18 cellular contexts compared by ENCODE assay signal in the genomic region with DNA sequence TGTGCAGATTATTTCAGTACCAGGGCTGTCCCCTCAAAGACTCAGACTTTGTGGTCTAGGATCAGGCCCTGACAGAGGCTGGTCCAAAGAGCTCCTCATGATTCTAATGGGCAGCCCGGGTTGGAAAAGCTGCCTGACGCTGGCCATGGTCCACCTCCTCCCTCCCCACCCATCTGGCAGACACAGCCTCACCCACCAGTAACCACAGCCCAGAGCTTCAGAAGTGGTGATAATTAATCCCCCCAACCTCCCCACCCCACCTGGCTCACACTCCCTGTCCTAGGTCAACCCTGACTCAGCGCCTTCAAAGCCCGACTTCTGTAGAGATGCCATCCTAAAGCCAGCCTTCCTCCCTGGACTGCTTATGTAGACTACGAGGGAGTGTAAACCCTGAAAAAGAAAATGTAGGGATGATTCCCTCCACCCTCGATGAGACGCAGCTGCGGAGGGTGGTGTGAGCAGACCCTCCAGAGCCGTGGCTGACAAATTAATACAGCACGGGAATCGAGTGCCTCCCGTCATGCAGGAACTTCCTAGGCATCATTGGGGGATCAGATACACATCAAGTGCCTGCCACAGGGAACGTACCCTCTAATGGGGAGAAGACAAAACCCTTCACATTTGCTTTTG. TPM values are rescaled to one million over a fixed set of nuclear protein-coding genes. Genes with fewer than 3 reads are reported as not detected.
DNase-seq lines count a peak whose midpoint lies in the region; ATAC-seq and TF ChIP-seq lines count a peak whose summit lies in the region.
"Had no signal": no experiment of that assay in that cellular context is flagged by ENCODE, and none has a peak within 500 bp of the region (broad histone marks: within the 10 kb centered on the region; RNA-seq: fewer than 3 reads in every experiment).

No MANE protein-coding gene starts in this region.

- H3K9me3 Mint-ChIP-seq in osteocyte (ENCODE audit: unreplicated experiment): no peaks in the 10 kb centered on the region

- H3K4me3 Mint-ChIP-seq in osteocyte (ENCODE audit: unreplicated experiment): no peak overlapping the region
- H3K4me3 Mint-ChIP-seq: CD4-positive, alpha-beta memory T cell had no signal

- no peak for ATAC-seq in GM21447 (IDR thresholded peaks at IDR 0.05; ENCODE audit: unreplicated experiment)
- ATAC-seq: GM12878, HepG2 had no signal

- H3K4me1 Mint-ChIP-seq in osteocyte (ENCODE audit: unreplicated experiment): no peaks in the 10 kb centered on the region

- intact Hi-C loops in cardiac septum (cut with DNase I): loop anchor here (5.0 kb wide), 1 partner anchor 257 kb away; the partner anchor contains the start of gene TENT4A

- H3K36me3 Mint-ChIP-seq in osteocyte (ENCODE audit: unreplicated experiment): no peaks in the 10 kb centered on the region
- H3K36me3 Mint-ChIP-seq: CD4-positive, alpha-beta memory T cell had no signal

- no peak overlapping the region for H3K27ac Mint-ChIP-seq in osteocyte (ENCODE audit: unreplicated experiment)

- DNase-seq in Daoy (ENCODE audit: low read depth) (peak; percentile 23), NCI-H82 treated with DMSO at 0.1 percent for 48 hours (lab: John Stamatoyannopoulos, UW; ENCODE audit: unreplicated experiment) (peak; percentile 35), cardiac septum (ENCODE audit: low spot score) (peak; percentile 74), osteocyte (ENCODE audit: extremely low spot score, unreplicated experiment) (peak; percentile 64), 8988T (no peak), middle frontal gyrus (ENCODE audit: extremely low spot score, low spot score) (no peak), foreskin melanocyte (no peak)
- DNase-seq: CD4-positive, alpha-beta memory T cell; DMS79 treated with DMSO at 0.1 percent for 48 hours; KG1; NCI-H1048; NCI-H1436 treated with DMSO at 0.1 percent for 48 hours; NCI-H2029 treated with DMSO at 0.1 percent for 48 hours; SHP77 treated with DMSO at 0.1 percent for 48 hours had no signal

- peaks cover 41% of the 10 kb centered on the region for H3K27me3 Mint-ChIP-seq in osteocyte (ENCODE audit: unreplicated experiment)

- TF ChIP-seq CTCF in osteocyte (IDR thresholded peaks at IDR 0.05): no peak

RNA-seq across cellular contexts. Expression of gene UBE2QL1, which starts 7.0 kb away (rescaled TPM):
- total RNA-seq in Daoy (2014; rRNA removed; shearing (Covaris generic)): 0.40 and 0.65 TPM in 2 replicates
- 13.1 TPM for total RNA-seq in cardiac septum
- not detected in 2 replicates for total RNA-seq in osteocyte
- total RNA-seq: CD4-positive, alpha-beta memory T cell; HepG2; MCF 10A had no signal

Comparison
In these comparisons a context has a peak if more than half of its experiments do, and no peak if none do; other contexts are left out.
1. DNase-seq: peak in Daoy (single experiment), NCI-H82 treated with DMSO at 0.1 percent for 48 hours (single experiment), cardiac septum (single experiment) and osteocyte (single experiment); none in 8988T (single experiment), middle frontal gyrus (single experiment) and foreskin melanocyte (single experiment).